ENCODE assay signal across 15 cellular contexts in genomic region chr7:22156205-22156604, GRCh38.
DNase-seq lines count a peak whose midpoint lies in the region; TF ChIP-seq lines count a peak whose summit lies in the region.
"Had no signal": no experiment of that assay in that cellular context is flagged by ENCODE, and none has a peak within 500 bp of the region (broad histone marks: within the 10 kb centered on the region; RNA-seq: fewer than 3 reads in every experiment).

No MANE protein-coding gene starts in this region.

- no peaks in the 10 kb centered on the region for H3K27me3 ChIP-seq in brain microvascular endothelial cell (replicated peaks)
- H3K27me3 ChIP-seq: body of pancreas, thyroid gland had no signal

- no peaks in the 10 kb centered on the region for H3K36me3 ChIP-seq in brain microvascular endothelial cell (replicated peaks)
- H3K36me3 ChIP-seq: prostate gland had no signal

- no peak for TF ChIP-seq CTCF in brain microvascular endothelial cell (IDR thresholded peaks at IDR 0.05; ENCODE audit: low read depth, low read length, missing control alignments)
- no peak for TF ChIP-seq CTCF in GM13976 (IDR thresholded peaks at IDR 0.05; ENCODE audit: borderline replicate concordance, control extremely low read depth, extremely low read depth, insufficient read depth, missing control alignments)

- in situ Hi-C loops in ACHN (cut with HindIII; ENCODE audit: low pct_ligation_motif_present, low pct_unique_long_range_greater_than_20kb, low sequenced_read_pairs) (no loop called here), brain microvascular endothelial cell (cut with HindIII; ENCODE audit: low pct_ligation_motif_present, low sequenced_read_pairs) (no loop called here), GM13976 (cut with MboI; ENCODE audit: low sequenced_read_pairs, unreplicated experiment) (no loop called here)

- peak; percentile 72 for DNase-seq in ACHN
- peak; percentile 82 for DNase-seq in HS-5 (ENCODE audit: low read depth)
- DNase-seq in brain microvascular endothelial cell = peak; percentile 78
- peak; percentile 52 for DNase-seq in kidney glomerular epithelial cell (lab: John Stamatoyannopoulos, UW)
- DNase-seq in stimulated activated CD4-positive, alpha-beta T cell treated with anti-CD3 and anti-CD28 coated beads, Interleukin-12 subunit alpha, Interleukin-12 subunit beta, amount 100 ng/mL, for 4 hours = no peak
- DNase-seq in NCI-H510A (lab: John Stamatoyannopoulos, UW) = no peak
- no peak for DNase-seq in AML-193 (lab: John Stamatoyannopoulos, UW)
- no peak for DNase-seq in GM13976 (ENCODE audit: low spot score)
- DNase-seq: body of pancreas, foreskin melanocyte, H9, thyroid gland had no signal

- H3K4me3 ChIP-seq in brain microvascular endothelial cell (ENCODE audit: low read depth, low read length) = no peak overlapping the region
- H3K4me3 ChIP-seq: body of pancreas, prostate gland, thyroid gland had no signal

- no peak overlapping the region for H3K27ac ChIP-seq in brain microvascular endothelial cell
- H3K27ac ChIP-seq: body of pancreas, C4-2B, KMS-11, prostate gland, thyroid gland had no signal

Comparison
In these comparisons a context has a peak if more than half of its experiments do, and no peak if none do; other contexts are left out.
1. DNase-seq: peak in ACHN (single experiment), HS-5 (single experiment), brain microvascular endothelial cell (single experiment) and kidney glomerular epithelial cell (single experiment); none in stimulated activated CD4-positive, alpha-beta T cell treated with anti-CD3 and anti-CD28 coated beads, Interleukin-12 subunit alpha, Interleukin-12 subunit beta, amount 100 ng/mL, for 4 hours (single experiment), NCI-H510A (single experiment), AML-193 (0 of 2) and GM13976 (single experiment).